Comparison of ENCODE assay signal across 25 cellular contexts in the genomic region with DNA sequence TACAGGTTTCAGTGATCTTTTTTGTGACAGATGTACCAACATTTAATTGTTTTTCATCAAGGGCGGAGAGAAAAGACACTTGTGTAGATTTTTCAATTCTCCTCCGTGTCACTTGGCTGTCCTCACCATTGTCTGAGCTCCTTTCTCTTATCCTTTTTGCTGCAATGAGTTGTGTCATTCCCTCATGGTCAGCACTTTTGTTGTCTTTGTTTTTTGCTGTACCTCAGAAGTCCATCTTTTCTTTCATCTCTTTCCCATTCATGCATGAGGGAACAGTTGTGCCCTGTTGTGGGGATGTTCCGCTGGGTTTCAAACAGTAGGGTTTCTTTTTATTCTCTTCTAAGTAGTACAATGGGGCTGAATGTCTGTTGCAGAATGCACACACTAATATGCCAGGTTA.
"Had no signal": no experiment of that assay in that cellular context is flagged by ENCODE, and none has a peak within 500 bp of the region (broad histone marks: within the 10 kb centered on the region; RNA-seq: fewer than 3 reads in every experiment).

No MANE protein-coding gene starts in this region.

- H3K79me2 ChIP-seq: parathyroid adenoma had no signal

- H3K9ac ChIP-seq: parathyroid adenoma had no signal

- H3K4me1 Mint-ChIP-seq: activated CD4-positive, alpha-beta memory T cell treated with anti-CD3 and anti-CD28 coated beads, Interleukin-2, amount 10 ng/mL, durations not matched to agents 7 days and 5 days; activated CD4-positive, alpha-beta T cell treated with anti-CD3 and anti-CD28 coated beads, Interleukin-2, amount 10 ng/mL, durations not matched to agents 24 days and 14 days; activated naive CD4-positive, alpha-beta T cell treated with anti-CD3 and anti-CD28 coated beads, Interleukin-2, amount 50 U/mL, for 24 hours had no signal

- H3K27me3 ChIP-seq: brain microvascular endothelial cell, foreskin keratinocyte, thyroid gland had no signal

- ATAC-seq: activated CD4-positive, CD25-positive, alpha-beta regulatory T cell treated with anti-CD3 and anti-CD28 coated beads, Interleukin-2, amount 50 U/mL, for 24 hours; activated CD8-positive, alpha-beta memory T cell treated with anti-CD3 and anti-CD28 coated beads, Interleukin-2, amount 10 ng/mL, durations not matched to agents 7 days and 5 days; foreskin keratinocyte; left ventricle myocardium superior; natural killer cell; right cardiac atrium had no signal

- H3K27me3 Mint-ChIP-seq: activated CD4-positive, alpha-beta memory T cell treated with anti-CD3 and anti-CD28 coated beads, Interleukin-2, amount 10 ng/mL, durations not matched to agents 7 days and 5 days; activated CD8-positive, alpha-beta memory T cell treated with anti-CD3 and anti-CD28 coated beads, Interleukin-2, amount 10 ng/mL, durations not matched to agents 7 days and 5 days; activated naive CD4-positive, alpha-beta T cell treated with anti-CD3 and anti-CD28 coated beads, Interleukin-2, amount 50 U/mL, for 24 hours; dendritic cell treated with granulocyte-macrophage colony-stimulating factor and Interleukin-4, amounts not matched to agents 40 ng/mL and 50 ng/mL, for 4 days; stimulated activated naive CD8-positive, alpha-beta T cell treated with anti-CD3 and anti-CD28 coated beads, Interleukin-15, Interleukin-2, amounts not matched to agents 100 ng/mL and 50 ng/mL, for 24 hours had no signal

- H3K4me3 ChIP-seq: thyroid gland had no signal

- H2AFZ ChIP-seq: parathyroid adenoma had no signal

- H3K36me3 Mint-ChIP-seq: activated CD8-positive, alpha-beta memory T cell treated with anti-CD3 and anti-CD28 coated beads, Interleukin-2, amount 10 ng/mL, durations not matched to agents 7 days and 5 days; natural killer cell had no signal

- H3K36me3 ChIP-seq: brain microvascular endothelial cell, thyroid gland had no signal

- H3K4me1 ChIP-seq: foreskin keratinocyte, parathyroid adenoma had no signal

- H3K27ac Mint-ChIP-seq: activated CD4-positive, alpha-beta memory T cell treated with anti-CD3 and anti-CD28 coated beads, Interleukin-2, amount 10 ng/mL, durations not matched to agents 7 days and 5 days; activated CD4-positive, alpha-beta T cell treated with anti-CD3 and anti-CD28 coated beads, Interleukin-2, amount 10 ng/mL, durations not matched to agents 24 days and 14 days; activated CD8-positive, alpha-beta memory T cell treated with anti-CD3 and anti-CD28 coated beads, Interleukin-2, amount 10 ng/mL, durations not matched to agents 7 days and 5 days; activated naive CD4-positive, alpha-beta T cell treated with anti-CD3 and anti-CD28 coated beads, Interleukin-2, amount 50 U/mL, for 24 hours; activated T-helper 1 cell treated with anti-CD3 and anti-CD28 coated beads, Interleukin-12 subunit alpha, Interleukin-12 subunit beta, Interleukin-2, Interleukin-4 antibody, amounts not matched to agents 30 ng/mL and 10 ng/mL and 1 ng/mL, durations not matched to agents 14 hours and 24 hours and 36 hours; dendritic cell treated with granulocyte-macrophage colony-stimulating factor and Interleukin-4, amounts not matched to agents 40 ng/mL and 50 ng/mL, for 4 days; natural killer cell; stimulated activated naive CD8-positive, alpha-beta T cell treated with anti-CD3 and anti-CD28 coated beads, Interleukin-15, Interleukin-2, amounts not matched to agents 100 ng/mL and 50 ng/mL, for 24 hours had no signal

- H3K27ac ChIP-seq: brain microvascular endothelial cell, foreskin keratinocyte, parathyroid adenoma, thyroid gland had no signal

- H3K9me3 Mint-ChIP-seq: activated CD4-positive, alpha-beta memory T cell treated with anti-CD3 and anti-CD28 coated beads, Interleukin-2, amount 10 ng/mL, durations not matched to agents 7 days and 5 days; activated CD4-positive, alpha-beta T cell treated with anti-CD3 and anti-CD28 coated beads, Interleukin-2, amount 10 ng/mL, durations not matched to agents 24 days and 14 days; activated naive CD4-positive, alpha-beta T cell treated with anti-CD3 and anti-CD28 coated beads, Interleukin-2, amount 50 U/mL, for 24 hours; activated T-helper 1 cell treated with anti-CD3 and anti-CD28 coated beads, Interleukin-12 subunit alpha, Interleukin-12 subunit beta, Interleukin-2, Interleukin-4 antibody, amounts not matched to agents 30 ng/mL and 10 ng/mL and 1 ng/mL, durations not matched to agents 14 hours and 24 hours and 36 hours; dendritic cell treated with granulocyte-macrophage colony-stimulating factor and Interleukin-4, amounts not matched to agents 40 ng/mL and 50 ng/mL, for 4 days; natural killer cell; stimulated activated naive CD8-positive, alpha-beta T cell treated with anti-CD3 and anti-CD28 coated beads, Interleukin-15, Interleukin-2, amounts not matched to agents 100 ng/mL and 50 ng/mL, for 24 hours had no signal

- DNase-seq: activated CD4-positive, alpha-beta memory T cell treated with anti-CD3 and anti-CD28 coated beads, Interleukin-2, amount 10 ng/mL, durations not matched to agents 7 days and 5 days; activated CD4-positive, alpha-beta T cell treated with anti-CD3 and anti-CD28 coated beads, Interleukin-2, amount 10 ng/mL, durations not matched to agents 24 days and 14 days; activated CD8-positive, alpha-beta memory T cell treated with anti-CD3 and anti-CD28 coated beads, Interleukin-2, amount 10 ng/mL, durations not matched to agents 7 days and 5 days; activated gamma-delta T cell; activated T-cell treated with anti-CD3 and anti-CD28 coated beads for 4 hours; aorta; brain microvascular endothelial cell; caudate nucleus; effector CD8-positive, alpha-beta T cell; foreskin keratinocyte; left ventricle myocardium superior; midbrain; natural killer cell; nucleus accumbens; right cardiac atrium; stimulated activated CD4-positive, alpha-beta T cell treated with anti-CD3 and anti-CD28 coated beads, Interleukin-12 subunit alpha, Interleukin-12 subunit beta, amount 100 ng/mL, for 4 hours; stimulated activated CD4-positive, alpha-beta T cell treated with anti-CD3 and anti-CD28 coated beads, Interleukin-4, amount 100 ng/mL, for 4 hours; substantia nigra; thyroid gland had no signal

- H3K9me3 ChIP-seq: thyroid gland had no signal

- H3K4me3 Mint-ChIP-seq: activated CD4-positive, alpha-beta memory T cell treated with anti-CD3 and anti-CD28 coated beads, Interleukin-2, amount 10 ng/mL, durations not matched to agents 7 days and 5 days; activated CD4-positive, alpha-beta T cell treated with anti-CD3 and anti-CD28 coated beads, Interleukin-2, amount 10 ng/mL, durations not matched to agents 24 days and 14 days; activated CD8-positive, alpha-beta memory T cell treated with anti-CD3 and anti-CD28 coated beads, Interleukin-2, amount 10 ng/mL, durations not matched to agents 7 days and 5 days; activated naive CD4-positive, alpha-beta T cell treated with anti-CD3 and anti-CD28 coated beads, Interleukin-2, amount 50 U/mL, for 24 hours; activated T-helper 1 cell treated with anti-CD3 and anti-CD28 coated beads, Interleukin-12 subunit alpha, Interleukin-12 subunit beta, Interleukin-2, Interleukin-4 antibody, amounts not matched to agents 30 ng/mL and 10 ng/mL and 1 ng/mL, durations not matched to agents 14 hours and 24 hours and 36 hours; dendritic cell treated with granulocyte-macrophage colony-stimulating factor and Interleukin-4, amounts not matched to agents 40 ng/mL and 50 ng/mL, for 4 days; natural killer cell; stimulated activated naive CD8-positive, alpha-beta T cell treated with anti-CD3 and anti-CD28 coated beads, Interleukin-15, Interleukin-2, amounts not matched to agents 100 ng/mL and 50 ng/mL, for 24 hours had no signal
